ENCODE assay signal across 14 cellular contexts in the genomic region with DNA sequence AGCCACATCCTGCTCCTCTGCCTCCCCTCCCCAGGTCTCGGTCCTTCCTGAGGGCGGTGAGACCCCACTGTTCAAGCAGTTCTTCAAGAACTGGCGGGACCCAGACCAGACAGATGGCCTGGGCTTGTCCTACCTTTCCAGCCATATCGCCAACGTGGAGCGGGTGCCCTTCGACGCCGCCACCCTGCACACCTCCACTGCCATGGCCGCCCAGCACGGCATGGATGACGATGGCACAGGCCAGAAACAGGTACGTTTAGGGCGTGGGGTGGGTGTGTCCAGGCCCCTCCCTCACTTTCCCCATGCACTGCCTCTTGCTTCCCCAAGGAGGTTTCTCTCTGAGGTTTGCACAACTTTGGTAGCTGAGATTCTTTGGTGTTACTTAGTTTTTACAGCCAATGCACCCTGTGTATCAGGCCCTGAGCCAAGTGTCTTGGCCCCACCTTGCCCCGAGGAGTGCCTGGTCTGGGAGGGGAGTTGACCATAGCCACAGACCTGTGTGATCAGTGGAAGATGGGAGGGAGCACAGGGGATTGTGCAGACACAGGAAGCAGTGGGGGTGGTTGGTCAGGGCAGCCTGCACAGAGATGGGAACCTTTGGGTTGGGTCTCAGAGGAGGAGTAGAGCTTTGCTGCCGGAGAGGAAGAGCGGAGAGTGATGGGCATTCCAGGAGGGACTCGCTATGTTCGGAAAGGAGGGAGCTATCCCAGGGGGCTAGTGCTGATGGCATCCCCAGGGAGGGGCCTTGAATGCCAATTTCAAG. TPM values are rescaled to one million over a fixed set of nuclear protein-coding genes. Genes with fewer than 3 reads are reported as not detected.
DNase-seq lines count a peak whose midpoint lies in the region; ATAC-seq, FAIRE-seq and TF ChIP-seq lines count a peak whose summit lies in the region.
"Had no signal": no experiment of that assay in that cellular context is flagged by ENCODE, and none has a peak within 500 bp of the region (broad histone marks: within the 10 kb centered on the region; RNA-seq: fewer than 3 reads in every experiment).

No MANE protein-coding gene starts in this region.

- peak overlapping the region in 10 of 12 donors; percentile 28 to 98 (median 78) for H3K27ac ChIP-seq in heart left ventricle
- H3K27ac ChIP-seq in psoas muscle, result peak overlapping the region; percentile 79
- peak overlapping the region; percentile 62 to 87 (median 84) for H3K27ac ChIP-seq in transverse colon

- no peak for FAIRE-seq in GM19239 (lab: Jason Lieb, UNC)

- intact Hi-C loops in heart left ventricle (cut with DNase I), result loop anchor here (2.0 to 10.0 kb wide), 11 partner anchors 37 to 107 kb away; a partner anchor contains a TSS
- intact Hi-C loops in psoas muscle (cut with DNase I), result loop anchor here (2.0 to 5.0 kb wide), 2 partner anchors 56 to 107 kb away; no protein-coding TSS in a partner anchor
- intact Hi-C loops in transverse colon (cut with DNase I; ENCODE audit: low total_unique reads), result loop anchor here (5.0 kb wide), 1 partner anchor 83 kb away; no protein-coding TSS in a partner anchor

- peak overlapping the region; percentile 6 for H3K9ac ChIP-seq in adipocyte (ENCODE audit: low read length)

- TF ChIP-seq POLR2A in heart left ventricle (IDR thresholded peaks at IDR 0.05), result no peak
- TF ChIP-seq POLR2A in transverse colon (IDR thresholded peaks at IDR 0.05), result no peak

- in situ Hi-C loops in transverse colon (cut with MboI; ENCODE audit: low pct_ligation_motif_present in 1 of 4, low pct_unique_long_range_greater_than_20kb in 1 of 4, low sequenced_read_pairs in 3 of 4), result loop anchor here in 3 of 4 donors (5.0 to 25.0 kb wide), 2 partner anchors 78 to 107 kb away; a partner anchor contains a TSS

- DNase-seq in adipocyte (ENCODE audit: low read depth), result no peak
- peak in 1 of 5 donors; percentile 32 for DNase-seq in heart left ventricle
- no peak for DNase-seq in psoas muscle
- no peak for DNase-seq in transverse colon
- no peak for DNase-seq in activated gamma-delta T cell treated with Interleukin-2 at 50 U/mL for 16 hours
- no peak for DNase-seq in GM19239 (ENCODE audit: insufficient read length, low spot score)
- DNase-seq: DMS79; immature natural killer cell; NCI-H1694 treated with DMSO at 0.1 percent for 48 hours; NCI-H510A treated with DMSO at 0.1 percent for 48 hours; stimulated activated CD4-positive, alpha-beta T cell treated with anti-CD3 and anti-CD28 coated beads, Interleukin-15, amount 100 ng/mL, for 24 hours had no signal

- peaks cover 66% of the 10 kb centered on the region for H3K4me1 ChIP-seq in adipocyte (ENCODE audit: control insufficient read depth, insufficient read depth, low read length)
- H3K4me1 ChIP-seq in heart left ventricle, result peaks cover 4 to 83% (median 54%) of the 10 kb centered on the region in 12 donors
- peaks cover 5% of the 10 kb centered on the region for H3K4me1 ChIP-seq in psoas muscle
- H3K4me1 ChIP-seq in transverse colon, result peaks cover 11 to 41% (median 14%) of the 10 kb centered on the region in 4 donors

- ATAC-seq in heart left ventricle, result peak in 3 of 4 donors; percentile 1 to 5 (median 2)
- no peak for ATAC-seq in psoas muscle
- ATAC-seq in HG03520 (IDR thresholded peaks at IDR 0.05; ENCODE audit: unreplicated experiment), result no peak
- no peak for ATAC-seq in HG02763 (IDR thresholded peaks at IDR 0.05; ENCODE audit: unreplicated experiment)

- TF ChIP-seq EP300 in transverse colon (IDR thresholded peaks at IDR 0.05; ENCODE audit: low read depth), result no peak

- 83 to 88% (median 84%) methylated on average over 18 to 19 of the region's 19 CpGs for WGBS in heart left ventricle, 4 donors
- 88 to 89% (median 89%) methylated on average over 19 of the region's 19 CpGs for WGBS in psoas muscle, 3 donors
- 83 to 88% methylated on average over 5 to 18 of the region's 19 CpGs for WGBS in transverse colon (ENCODE audit: low coverage in 1 of 2), 2 donors

- H3K9me3 ChIP-seq in adipocyte (ENCODE audit: control insufficient read depth, low read length), result no peaks in the 10 kb centered on the region
- no peaks in the 10 kb centered on the region for H3K9me3 ChIP-seq in heart left ventricle
- H3K9me3 ChIP-seq in psoas muscle, result no peaks in the 10 kb centered on the region
- H3K9me3 ChIP-seq in transverse colon, result no peaks in the 10 kb centered on the region
- H3K9me3 ChIP-seq: ovary had no signal

- H3K36me3 ChIP-seq in adipocyte (ENCODE audit: control insufficient read depth, insufficient read depth, low read length, severe bottlenecking) (peaks cover 63% of the 10 kb centered on the region), heart left ventricle (peaks cover 3 to 100% (median 95%) of the 10 kb centered on the region in 9 donors), psoas muscle (ENCODE audit: insufficient read depth in 1 of 2, low read depth in 1 of 2) (peaks cover 0 to 90% of the 10 kb centered on the region in 2 donors), transverse colon (peaks cover 0 to 55% (median 16%) of the 10 kb centered on the region in 4 donors)
- H3K36me3 ChIP-seq: ovary had no signal

- H3K27me3 ChIP-seq in adipocyte (replicated peaks; ENCODE audit: control insufficient read depth, insufficient read depth, low read length) (no peaks in the 10 kb centered on the region), heart left ventricle (no peaks in the 10 kb centered on the region), psoas muscle (ENCODE audit: insufficient read depth in 3 of 3, low read length in 2 of 3) (no peaks in the 10 kb centered on the region), transverse colon (no peaks in the 10 kb centered on the region)
- H3K27me3 ChIP-seq: ovary had no signal

- no peak for TF ChIP-seq CTCF in heart left ventricle (IDR thresholded peaks at IDR 0.05)
- TF ChIP-seq CTCF in psoas muscle (IDR thresholded peaks at IDR 0.05), result no peak
- TF ChIP-seq CTCF in transverse colon (IDR thresholded peaks at IDR 0.05), result no peak

- H3K4me3 ChIP-seq in adipocyte (ENCODE audit: low read length) (no peak overlapping the region), heart left ventricle (no peak overlapping the region), psoas muscle (no peak overlapping the region), transverse colon (no peak overlapping the region)
- H3K4me3 ChIP-seq: ovary had no signal

RNA-seq across cellular contexts. Expression of a gene that starts 50.9 kb away (rescaled TPM):
- 1,000 to 10,000 TPM in 2 of 9 donors, 100 to 1,000 TPM in 7; 422 to 2,088 (median 703) TPM for total RNA-seq in heart left ventricle
- polyA plus RNA-seq in heart left ventricle, result 100 to 1,000 TPM; 379 to 481 TPM
- 100 to 1,000 TPM; 140 to 490 (median 211) TPM for total RNA-seq in psoas muscle
- 100 to 1,000 TPM; 199 to 225 (median 208) TPM for polyA plus RNA-seq in psoas muscle
- total RNA-seq in transverse colon, result 100 to 1,000 TPM; 628 to 986 (median 782) TPM

RNA-seq across cellular contexts. Expression of a gene that starts 51.2 kb away (rescaled TPM):
- total RNA-seq in heart left ventricle, result 100 to 1,000 TPM; 125 to 239 (median 154) TPM
- polyA plus RNA-seq in heart left ventricle, result 100 to 1,000 TPM; 129 to 148 TPM
- total RNA-seq in psoas muscle, result 100 to 1,000 TPM in 3 of 4 donors, 10 to 100 TPM in 1; 89.6 to 237 (median 114) TPM
- 10 to 100 TPM; 53.2 to 83.4 (median 62.2) TPM for polyA plus RNA-seq in psoas muscle
- 100 to 1,000 TPM in 2 of 4 donors, 10 to 100 TPM in 2; 78.2 to 195 (median 111) TPM for total RNA-seq in transverse colon

Comparison
In these comparisons a context has a peak if more than half of its experiments do, and no peak if none do; other contexts are left out.
1. ATAC-seq: peak in heart left ventricle (3 of 4); none in psoas muscle (0 of 4), HG03520 (single experiment) and HG02763 (single experiment).
2. Peak in every context shown above with its lines, with median percentiles within 50 percentile points of each other: H3K27ac ChIP-seq.